Comparison of ENCODE assay signal across 21 cellular contexts in the genomic region with DNA sequence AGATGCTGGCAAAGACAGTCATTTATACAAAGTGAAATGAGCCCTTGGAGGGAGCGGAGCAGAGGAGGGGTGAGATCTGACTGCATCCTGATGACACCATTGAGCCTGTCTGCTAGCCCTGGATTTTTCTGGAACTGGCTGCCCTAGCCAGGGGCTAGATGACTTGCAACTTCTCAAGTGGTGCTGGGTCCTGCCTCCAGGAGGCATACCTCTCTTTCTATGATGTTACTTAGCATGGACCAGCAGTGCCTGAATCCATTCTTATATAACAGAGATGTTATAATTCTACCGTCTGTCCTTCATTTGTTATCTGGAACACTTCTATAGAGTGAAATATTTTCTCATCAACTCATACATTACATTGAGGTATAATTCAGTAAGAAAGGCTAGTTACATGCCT. TPM values are rescaled to one million over a fixed set of nuclear protein-coding genes. Genes with fewer than 3 reads are reported as not detected.
"Had no signal": no experiment of that assay in that cellular context is flagged by ENCODE, and none has a peak within 500 bp of the region (broad histone marks: within the 10 kb centered on the region; RNA-seq: fewer than 3 reads in every experiment).

No MANE protein-coding gene starts in this region.

- H2AFZ ChIP-seq: parathyroid adenoma had no signal

- H3K4me1 ChIP-seq: adrenal gland, parathyroid adenoma, tibial nerve, uterus had no signal

- H3K27ac Mint-ChIP-seq: activated CD4-positive, alpha-beta memory T cell treated with anti-CD3 and anti-CD28 coated beads, Interleukin-2, amount 10 ng/mL, durations not matched to agents 7 days and 5 days; activated CD4-positive, alpha-beta T cell treated with anti-CD3 and anti-CD28 coated beads for 36 hours; activated T-cell treated with anti-CD3 and anti-CD28 coated beads, Interleukin-2, amount 50 U/mL, for 24 hours; naive thymus-derived CD8-positive, alpha-beta T cell had no signal

- H3K4me3 ChIP-seq: adrenal gland, tibial nerve, uterus had no signal

- H3K79me2 ChIP-seq: parathyroid adenoma had no signal

- H3K9ac ChIP-seq: parathyroid adenoma had no signal

- ATAC-seq: activated CD4-positive, alpha-beta T cell treated with anti-CD3 and anti-CD28 coated beads for 36 hours; naive thymus-derived CD8-positive, alpha-beta T cell had no signal

- H3K4me3 Mint-ChIP-seq: activated CD4-positive, alpha-beta memory T cell treated with anti-CD3 and anti-CD28 coated beads, Interleukin-2, amount 10 ng/mL, durations not matched to agents 7 days and 5 days; activated CD4-positive, alpha-beta T cell treated with anti-CD3 and anti-CD28 coated beads for 36 hours; activated T-cell treated with anti-CD3 and anti-CD28 coated beads, Interleukin-2, amount 50 U/mL, for 24 hours; central memory CD8-positive, alpha-beta T cell; naive thymus-derived CD8-positive, alpha-beta T cell had no signal

- H3K27me3 ChIP-seq: adrenal gland, tibial nerve, uterus had no signal

- H3K36me3 Mint-ChIP-seq: naive thymus-derived CD8-positive, alpha-beta T cell had no signal

- DNase-seq: activated CD4-positive, alpha-beta memory T cell treated with anti-CD3 and anti-CD28 coated beads, Interleukin-2, amount 10 ng/mL, durations not matched to agents 7 days and 5 days; activated CD4-positive, alpha-beta T cell treated with anti-CD3 and anti-CD28 coated beads for 36 hours; activated effector memory CD4-positive, alpha-beta T cell treated with Interleukin-2 at 50 U/mL for 16 hours; activated naive CD4-positive, alpha-beta T cell treated with anti-CD3 and anti-CD28 coated beads, Interleukin-2, amount 50 U/mL, for 16 hours; activated T-cell treated with anti-CD3 and anti-CD28 coated beads, Interleukin-2, amount 50 U/mL, for 24 hours; adrenal gland; cortex of kidney; effector CD8-positive, alpha-beta T cell; islet precursor cell; mammary epithelial cell; naive thymus-derived CD8-positive, alpha-beta T cell; stimulated activated CD4-positive, alpha-beta T cell treated with anti-CD3 and anti-CD28 coated beads, Interleukin-2, amount 100 ng/mL, for 48 hours; stimulated activated naive CD4-positive, alpha-beta T cell treated with Interleukin-2 at 50 U/mL for 16 hours; substantia nigra; uterus; WERI-Rb-1 had no signal

- H3K9me3 ChIP-seq: adrenal gland, uterus had no signal

- H3K36me3 ChIP-seq: adrenal gland, tibial nerve, uterus, WERI-Rb-1 had no signal

- H3K27ac ChIP-seq: adrenal gland, epithelial cell of prostate, parathyroid adenoma, tibial nerve, uterus, WERI-Rb-1 had no signal

- H3K4me1 Mint-ChIP-seq: activated CD4-positive, alpha-beta memory T cell treated with anti-CD3 and anti-CD28 coated beads, Interleukin-2, amount 10 ng/mL, durations not matched to agents 7 days and 5 days; activated CD4-positive, alpha-beta T cell treated with anti-CD3 and anti-CD28 coated beads for 36 hours; central memory CD8-positive, alpha-beta T cell; naive thymus-derived CD8-positive, alpha-beta T cell had no signal

- H3K9me3 Mint-ChIP-seq: activated CD4-positive, alpha-beta memory T cell treated with anti-CD3 and anti-CD28 coated beads, Interleukin-2, amount 10 ng/mL, durations not matched to agents 7 days and 5 days; activated T-cell treated with anti-CD3 and anti-CD28 coated beads, Interleukin-2, amount 50 U/mL, for 24 hours; central memory CD8-positive, alpha-beta T cell; naive thymus-derived CD8-positive, alpha-beta T cell had no signal

RNA-seq across cellular contexts. Expression of a gene that starts 8.5 kb away (rescaled TPM):
- total RNA-seq: activated CD4-positive, alpha-beta memory T cell treated with anti-CD3 and anti-CD28 coated beads, Interleukin-2, amount 10 ng/mL, durations not matched to agents 7 days and 5 days; activated CD4-positive, alpha-beta T cell treated with anti-CD3 and anti-CD28 coated beads for 36 hours; naive thymus-derived CD8-positive, alpha-beta T cell; T-helper 1 cell treated with Interleukin-12 subunit alpha and Interleukin-12 subunit beta and Interleukin-4 antibody, amounts not matched to agents 30 ng/mL and 1 ng/mL, for 36 hours had no signal
